In genomic region chr13:48896312-48896711, GRCh38 we compare ENCODE assay signal across 16 cellular contexts.
DNase-seq lines count a peak whose midpoint lies in the region; ATAC-seq and TF ChIP-seq lines count a peak whose summit lies in the region.
"Had no signal": no experiment of that assay in that cellular context is flagged by ENCODE, and none has a peak within 500 bp of the region (broad histone marks: within the 10 kb centered on the region; RNA-seq: fewer than 3 reads in every experiment).

No MANE protein-coding gene starts in this region.

- H3K4me3 Mint-ChIP-seq in T-cell = no peak overlapping the region
- no peak overlapping the region for H3K4me3 Mint-ChIP-seq in activated CD8-positive, alpha-beta memory T cell treated with anti-CD3 and anti-CD28 coated beads, Interleukin-2, amount 10 ng/mL, durations not matched to agents 7 days and 5 days
- H3K4me3 Mint-ChIP-seq: activated B cell treated with CpG ODN at 0.5 μM for 24 hours; activated naive CD8-positive, alpha-beta T cell treated with anti-CD3 and anti-CD28 coated beads, Interleukin-2, amount 10 ng/mL, durations not matched to agents 7 days and 5 days; dendritic cell treated with granulocyte-macrophage colony-stimulating factor and Interleukin-4, amounts not matched to agents 40 ng/mL and 50 ng/mL, for 4 days; mesothelial cell of epicardium had no signal

- DNase-seq in AG04450 (ENCODE audit: low read depth, low spot score) = peak; percentile 38
- DNase-seq in Karpas-422 = peak; percentile 47
- DNase-seq in SK-N-SH = no peak
- peak; percentile 84 for DNase-seq in fibroblast of mammary gland (ENCODE audit: low read depth)
- DNase-seq in T-cell = no peak
- DNase-seq in activated CD8-positive, alpha-beta memory T cell treated with anti-CD3 and anti-CD28 coated beads, Interleukin-2, amount 10 ng/mL, durations not matched to agents 7 days and 5 days = no peak
- DNase-seq in left ventricle myocardium inferior = no peak
- DNase-seq: activated B cell treated with CpG ODN at 0.5 μM for 24 hours; activated naive CD8-positive, alpha-beta T cell treated with anti-CD3 and anti-CD28 coated beads, Interleukin-2, amount 10 ng/mL, durations not matched to agents 7 days and 5 days; NCI-H187; stimulated activated CD4-positive, alpha-beta T cell treated with anti-CD3 and anti-CD28 coated beads, Interleukin-15, amount 100 ng/mL, for 24 hours had no signal

- H2AFZ ChIP-seq in Karpas-422 (ENCODE audit: low read length) (no peak overlapping the region), SK-N-SH (ENCODE audit: low read depth) (no peak overlapping the region)

- TF ChIP-seq RAD21 in SK-N-SH (IDR thresholded peaks at IDR 0.05; ENCODE audit: low read length) = no peak

- H3K27me3 Mint-ChIP-seq in T-cell = peaks cover 12 to 19% of the 10 kb centered on the region in 2 donors
- H3K27me3 Mint-ChIP-seq in activated CD8-positive, alpha-beta memory T cell treated with anti-CD3 and anti-CD28 coated beads, Interleukin-2, amount 10 ng/mL, durations not matched to agents 7 days and 5 days = peaks cover 19% of the 10 kb centered on the region
- H3K27me3 Mint-ChIP-seq: dendritic cell treated with granulocyte-macrophage colony-stimulating factor and Interleukin-4, amounts not matched to agents 40 ng/mL and 50 ng/mL, for 4 days had no signal

- H3K4me2 ChIP-seq in Karpas-422 (ENCODE audit: low read depth, low read length, poor library complexity, severe bottlenecking) (no peak overlapping the region), SK-N-SH (peak overlapping the region; percentile 39; the same call in 1 of the 2 replicates)

- H3K27ac Mint-ChIP-seq in T-cell = no peak overlapping the region
- H3K27ac Mint-ChIP-seq in activated CD8-positive, alpha-beta memory T cell treated with anti-CD3 and anti-CD28 coated beads, Interleukin-2, amount 10 ng/mL, durations not matched to agents 7 days and 5 days = no peak overlapping the region
- H3K27ac Mint-ChIP-seq: activated B cell treated with CpG ODN at 0.5 μM for 24 hours; activated naive CD8-positive, alpha-beta T cell treated with anti-CD3 and anti-CD28 coated beads, Interleukin-2, amount 10 ng/mL, durations not matched to agents 7 days and 5 days; dendritic cell treated with granulocyte-macrophage colony-stimulating factor and Interleukin-4, amounts not matched to agents 40 ng/mL and 50 ng/mL, for 4 days; mesothelial cell of epicardium had no signal

- peaks cover 23% of the 10 kb centered on the region for H3F3A ChIP-seq in SK-N-SH (replicated peaks; ENCODE audit: insufficient read depth)

- H3K9me3 ChIP-seq in AG04450 (ENCODE audit: control insufficient read depth, insufficient read depth, low read length) = no peaks in the 10 kb centered on the region
- H3K9me3 ChIP-seq in Karpas-422 (ENCODE audit: low read length) = no peaks in the 10 kb centered on the region
- no peaks in the 10 kb centered on the region for H3K9me3 ChIP-seq in SK-N-SH
- no peaks in the 10 kb centered on the region for H3K9me3 ChIP-seq in left ventricle myocardium inferior (replicated peaks)
- H3K9me3 ChIP-seq: SJSA1 had no signal

- H3K79me2 ChIP-seq in Karpas-422 (ENCODE audit: low read length) (no peaks in the 10 kb centered on the region), SK-N-SH (ENCODE audit: insufficient read depth) (no peaks in the 10 kb centered on the region)

- no peak for TF ChIP-seq EP300 in SK-N-SH (IDR thresholded peaks at IDR 0.05; ENCODE audit: borderline replicate concordance in 1 of 2, low read depth in 1 of 2, low read length in 1 of 2)

- H4K20me1 ChIP-seq in Karpas-422 (ENCODE audit: insufficient read depth, low read depth, low read length) (no peaks in the 10 kb centered on the region), SK-N-SH (ENCODE audit: insufficient read depth) (no peaks in the 10 kb centered on the region)

- H3K9ac ChIP-seq in Karpas-422 (ENCODE audit: low read length) (no peak overlapping the region), SK-N-SH (no peak overlapping the region)

- ATAC-seq in T-cell (replicated peaks in 1 of 4) = no peak
- no peak for ATAC-seq in HG02642 (IDR thresholded peaks at IDR 0.05; ENCODE audit: poor library complexity, unreplicated experiment)
- ATAC-seq in activated CD8-positive, alpha-beta memory T cell treated with anti-CD3 and anti-CD28 coated beads, Interleukin-2, amount 10 ng/mL, durations not matched to agents 7 days and 5 days = no peak
- ATAC-seq: HepG2 had no signal

- intact Hi-C loops in left ventricle myocardium inferior (cut with micrococcal nuclease) = no loop called here

- no peak for TF ChIP-seq CTCF in AG04450 (IDR thresholded peaks at IDR 0.05; ENCODE audit: low read depth, low read length)
- no peak for TF ChIP-seq CTCF in SK-N-SH (IDR thresholded peaks at IDR 0.05)
- no peak for TF ChIP-seq CTCF in fibroblast of mammary gland (conservative IDR thresholded peaks at IDR 0.05; ENCODE audit: control insufficient read depth, insufficient read depth, low read depth, low read length)
- TF ChIP-seq CTCF in left ventricle myocardium inferior (IDR thresholded peaks at IDR 0.05; ENCODE audit: borderline replicate concordance) = no peak

- H3K4me3 ChIP-seq in AG04450 (ENCODE audit: low read depth, low read length) = no peak overlapping the region
- H3K4me3 ChIP-seq in Karpas-422 (ENCODE audit: low read length) = no peak overlapping the region
- no peak overlapping the region for H3K4me3 ChIP-seq in SK-N-SH (ENCODE audit: low read depth in 2 of 2, low read length in 1 of 2)
- H3K4me3 ChIP-seq in fibroblast of mammary gland (ENCODE audit: control insufficient read depth, low read depth, low read length) = no peak overlapping the region
- no peak overlapping the region for H3K4me3 ChIP-seq in left ventricle myocardium inferior
- H3K4me3 ChIP-seq: SJSA1 had no signal

- CTCF ChIA-PET in AG04450 (lab: Charles Lee) = interaction anchor here (1.0 kb wide), 1 partner anchor 384 kb away, joined by 3 read pairs; no protein-coding TSS in a partner anchor
- CTCF ChIA-PET in SK-N-SH (lab: Yijun Ruan, JAX) = interaction anchor here (0.9 to 1.4 kb wide), 4 partner anchors 9 to 98 kb away, joined by 3 read pairs; no protein-coding TSS in a partner anchor
- CTCF ChIA-PET in T-cell (lab: Charles Lee) = interaction anchor here in 1 of 2 donors (1.0 kb wide), 1 partner anchor 11 kb away, joined by 3 read pairs; no protein-coding TSS in a partner anchor
- CTCF ChIA-PET in activated CD8-positive, alpha-beta memory T cell treated with anti-CD3 and anti-CD28 coated beads, Interleukin-2, amount 10 ng/mL, durations not matched to agents 7 days and 5 days (lab: Charles Lee) = interaction anchor here (1.6 kb wide), 1 partner anchor 15 kb away, joined by 5 read pairs; no protein-coding TSS in a partner anchor

- H3K4me1 ChIP-seq in Karpas-422 (ENCODE audit: low read length) = no peaks in the 10 kb centered on the region; the same call in 1 of the 2 replicates
- H3K4me1 ChIP-seq in SK-N-SH (ENCODE audit: control insufficient read depth in 1 of 2, insufficient read depth in 2 of 2, low read depth in 1 of 2, low read length in 1 of 2) = peaks cover 0 to 4% of the 10 kb centered on the region in 2 experiments; a peak in 1 of 4 replicates
- H3K4me1 ChIP-seq in left ventricle myocardium inferior = peaks cover 7% of the 10 kb centered on the region

- no peaks in the 10 kb centered on the region for H3K36me3 Mint-ChIP-seq in T-cell
- H3K36me3 Mint-ChIP-seq in activated CD8-positive, alpha-beta memory T cell treated with anti-CD3 and anti-CD28 coated beads, Interleukin-2, amount 10 ng/mL, durations not matched to agents 7 days and 5 days = peaks cover 7% of the 10 kb centered on the region
- H3K36me3 Mint-ChIP-seq: mesothelial cell of epicardium had no signal

- H3K27me3 ChIP-seq in AG04450 (ENCODE audit: control insufficient read depth, insufficient read depth, low read length) = no peaks in the 10 kb centered on the region
- H3K27me3 ChIP-seq in Karpas-422 (ENCODE audit: low read length) = peaks cover 2% of the 10 kb centered on the region; the same call in 1 of the 2 replicates
- no peaks in the 10 kb centered on the region for H3K27me3 ChIP-seq in SK-N-SH (ENCODE audit: insufficient read depth)
- peaks cover 17% of the 10 kb centered on the region for H3K27me3 ChIP-seq in left ventricle myocardium inferior (ENCODE audit: low read depth)
- H3K27me3 ChIP-seq: SJSA1 had no signal

- no peaks in the 10 kb centered on the region for H3K4me1 Mint-ChIP-seq in T-cell
- peaks cover 15% of the 10 kb centered on the region for H3K4me1 Mint-ChIP-seq in activated CD8-positive, alpha-beta memory T cell treated with anti-CD3 and anti-CD28 coated beads, Interleukin-2, amount 10 ng/mL, durations not matched to agents 7 days and 5 days
- H3K4me1 Mint-ChIP-seq: activated B cell treated with CpG ODN at 0.5 μM for 24 hours, mesothelial cell of epicardium had no signal

- H3K27ac ChIP-seq in AG04450 (ENCODE audit: low read depth, low read length) (no peak overlapping the region), Karpas-422 (ENCODE audit: low read length) (no peak overlapping the region), SK-N-SH (ENCODE audit: low read depth in 2 of 2, low read length in 1 of 2) (peak overlapping the region in 1 of 2 experiments; percentile 32; a peak in 2 of 4 replicates), left ventricle myocardium inferior (replicated peaks) (no peak overlapping the region)
- H3K27ac ChIP-seq: SJSA1 had no signal

- POLR2A ChIA-PET in AG04450 (lab: Yijun Ruan, JAX) = no interaction called here
- POLR2A ChIA-PET in SK-N-SH (lab: Yijun Ruan, JAX) = no interaction called here
- POLR2A ChIA-PET in T-cell (lab: Charles Lee) = no interaction called here

- no peaks in the 10 kb centered on the region for H3K9me3 Mint-ChIP-seq in T-cell
- H3K9me3 Mint-ChIP-seq in activated CD8-positive, alpha-beta memory T cell treated with anti-CD3 and anti-CD28 coated beads, Interleukin-2, amount 10 ng/mL, durations not matched to agents 7 days and 5 days (ENCODE audit: low read depth) = peaks cover 1% of the 10 kb centered on the region
- H3K9me3 Mint-ChIP-seq: activated B cell treated with CpG ODN at 0.5 μM for 24 hours; dendritic cell treated with granulocyte-macrophage colony-stimulating factor and Interleukin-4, amounts not matched to agents 40 ng/mL and 50 ng/mL, for 4 days had no signal

- no peaks in the 10 kb centered on the region for H3K36me3 ChIP-seq in Karpas-422 (ENCODE audit: insufficient read depth, low read length)
- no peaks in the 10 kb centered on the region for H3K36me3 ChIP-seq in SK-N-SH (replicated peaks in 1 of 2; ENCODE audit: control insufficient read depth in 1 of 2, insufficient read depth in 2 of 2, low read length in 1 of 2)
- no peaks in the 10 kb centered on the region for H3K36me3 ChIP-seq in left ventricle myocardium inferior
- H3K36me3 ChIP-seq: SJSA1 had no signal

- H3K9me2 ChIP-seq in Karpas-422 (replicated peaks; ENCODE audit: insufficient read depth, low read length) = no peaks in the 10 kb centered on the region
- H3K9me2 ChIP-seq in SK-N-SH = no peaks in the 10 kb centered on the region

TF ChIP-seq in SK-N-SH, 30 proteins besides CTCF, POLR2A, EP300 and RAD21:
- TF ChIP-seq JUND (IDR thresholded peaks at IDR 0.05) (peak; percentile 72), TCF12 (IDR thresholded peaks at IDR 0.05) (peak; percentile 60; the same call in 1 of the 2 replicates), ELF1 (IDR thresholded peaks at IDR 0.05) (peak; percentile 51; the same call in 1 of the 2 replicates), RCOR1 (IDR thresholded peaks at IDR 0.05; ENCODE audit: low read length) (no peak), FOSL2 (IDR thresholded peaks at IDR 0.05; ENCODE audit: borderline replicate concordance, low read depth) (peak; percentile 71; the same call in 1 of the 2 replicates)

Comparison
In these comparisons a context has a peak if more than half of its experiments do, and no peak if none do; other contexts are left out.
1. DNase-seq: peak in AG04450 (single experiment), Karpas-422 (single experiment) and fibroblast of mammary gland (single experiment); none in SK-N-SH (single experiment), T-cell (0 of 34), activated CD8-positive, alpha-beta memory T cell treated with anti-CD3 and anti-CD28 coated beads, Interleukin-2, amount 10 ng/mL, durations not matched to agents 7 days and 5 days (single experiment) and left ventricle myocardium inferior (single experiment).